8 cellular contexts compared by ENCODE assay signal in genomic region chr16:56637814-56638750, GRCh38. TPM values are rescaled to one million over a fixed set of nuclear protein-coding genes. Genes with fewer than 3 reads are reported as not detected.
A peak's percentile ranks its signal among the peaks of the same experiment; 100 is the strongest.
DNase-seq lines count a peak whose midpoint lies in the region; ATAC-seq and TF ChIP-seq lines count a peak whose summit lies in the region.

TSS of gene MT1A (plus strand) at chr16:56638666. CDS start at chr16:56638739, 73 bp downstream.

- peaks cover 49% of the 10 kb centered on the region for H3K27me3 ChIP-seq in effector memory CD4-positive, alpha-beta T cell (replicated peaks; ENCODE audit: control insufficient read depth, insufficient read depth, low read length, poor library complexity, severe bottlenecking)
- no peaks in the 10 kb centered on the region for H3K27me3 ChIP-seq in tibial artery
- no peaks in the 10 kb centered on the region for H3K27me3 ChIP-seq in WERI-Rb-1 (ENCODE audit: insufficient read depth, low read depth, severe bottlenecking)

- TF ChIP-seq CTCF in natural killer cell (IDR thresholded peaks at IDR 0.05), result no peak
- TF ChIP-seq CTCF in tibial artery (IDR thresholded peaks at IDR 0.05), result no peak
- TF ChIP-seq CTCF in WERI-Rb-1 (IDR thresholded peaks at IDR 0.05; ENCODE audit: low read depth, low read length), result no peak

- H3K27me3 Mint-ChIP-seq in natural killer cell treated with Interleukin-12 subunit alpha and Interleukin-12 subunit beta and Interleukin-15 and Interleukin-18, amount 100 ng/mL, for 72 hours, result peaks cover 48 to 66% of the 10 kb centered on the region in 2 donors
- peaks cover 69 to 70% of the 10 kb centered on the region in 2 donors for H3K27me3 Mint-ChIP-seq in natural killer cell (ENCODE audit: low read depth in 2 of 2)

- H3K27ac Mint-ChIP-seq in natural killer cell treated with Interleukin-12 subunit alpha and Interleukin-12 subunit beta and Interleukin-15 and Interleukin-18, amount 100 ng/mL, for 72 hours, result no peak within 1 kb of the TSS
- H3K27ac Mint-ChIP-seq in natural killer cell, result no peak within 1 kb of the TSS

- H3K4me3 ChIP-seq in effector memory CD4-positive, alpha-beta T cell (ENCODE audit: insufficient read depth, low read depth, low read length, poor library complexity, severe bottlenecking), result peak within 1 kb of the TSS; percentile 13
- H3K4me3 ChIP-seq in tibial artery (peak within 1 kb of the TSS; percentile 50 to 57), WERI-Rb-1 (ENCODE audit: low read depth, low read length) (no peak within 1 kb of the TSS)

- peaks cover 23% of the 10 kb centered on the region for H3K4me1 ChIP-seq in effector memory CD4-positive, alpha-beta T cell (ENCODE audit: control insufficient read depth, insufficient read depth, low read length, poor library complexity, severe bottlenecking)
- H3K4me1 ChIP-seq in tibial artery, result peaks cover 0 to 50% (median 31%) of the 10 kb centered on the region in 4 donors

- no peaks in the 10 kb centered on the region for H3K36me3 Mint-ChIP-seq in natural killer cell treated with Interleukin-12 subunit alpha and Interleukin-12 subunit beta and Interleukin-15 and Interleukin-18, amount 100 ng/mL, for 72 hours
- H3K36me3 Mint-ChIP-seq in natural killer cell, result no peaks in the 10 kb centered on the region

- H3K9me3 Mint-ChIP-seq in natural killer cell treated with Interleukin-12 subunit alpha and Interleukin-12 subunit beta and Interleukin-15 and Interleukin-18, amount 100 ng/mL, for 72 hours, result no peaks in the 10 kb centered on the region
- no peaks in the 10 kb centered on the region for H3K9me3 Mint-ChIP-seq in natural killer cell

- no peak within 1 kb of the TSS for H3K27ac ChIP-seq in effector memory CD4-positive, alpha-beta T cell (ENCODE audit: insufficient read depth, low read length, poor library complexity, severe bottlenecking)
- H3K27ac ChIP-seq in tibial artery (peak within 1 kb of the TSS; percentile 79 to 82), WERI-Rb-1 (no peak within 1 kb of the TSS)

- intact Hi-C loops in natural killer cell (cut with micrococcal nuclease), result no loop called here
- intact Hi-C loops in tibial artery (cut with DNase I; ENCODE audit: low total_unique reads), result no loop called here

- DNase-seq in natural killer cell treated with Interleukin-12 subunit alpha and Interleukin-12 subunit beta and Interleukin-15 and Interleukin-18, amount 100 ng/mL, for 72 hours (ENCODE audit: low spot score), result peak; percentile 78
- DNase-seq in natural killer cell (no peak), lung microvascular endothelial cell (ENCODE audit: low read depth in 2 of 2) (peak; percentile 48 to 52), tibial artery (peak; percentile 85 to 95), NCI-H1092 (lab: John Stamatoyannopoulos, UW) (no peak), WERI-Rb-1 (no peak)
- DNase-seq in effector memory CD4-positive, alpha-beta T cell, result no peak

- H3K4me3 Mint-ChIP-seq in natural killer cell treated with Interleukin-12 subunit alpha and Interleukin-12 subunit beta and Interleukin-15 and Interleukin-18, amount 100 ng/mL, for 72 hours, result peak within 1 kb of the TSS; percentile 61
- H3K4me3 Mint-ChIP-seq in natural killer cell, result no peak within 1 kb of the TSS

- peak; percentile 64 to 82 for ATAC-seq in natural killer cell treated with Interleukin-12 subunit alpha and Interleukin-12 subunit beta and Interleukin-15 and Interleukin-18, amount 100 ng/mL, for 72 hours
- ATAC-seq in natural killer cell (no peak), HG02763 (IDR thresholded peaks at IDR 0.05; ENCODE audit: unreplicated experiment) (no peak)

- no peaks in the 10 kb centered on the region for H3K9me3 ChIP-seq in effector memory CD4-positive, alpha-beta T cell (ENCODE audit: control insufficient read depth, low read length)
- no peaks in the 10 kb centered on the region for H3K9me3 ChIP-seq in tibial artery
- H3K9me3 ChIP-seq in WERI-Rb-1 (ENCODE audit: severe bottlenecking), result no peaks in the 10 kb centered on the region

- H3K36me3 ChIP-seq in effector memory CD4-positive, alpha-beta T cell (ENCODE audit: control insufficient read depth, insufficient read depth, low read length), result no peaks in the 10 kb centered on the region
- H3K36me3 ChIP-seq in tibial artery, result no peaks in the 10 kb centered on the region
- no peaks in the 10 kb centered on the region for H3K36me3 ChIP-seq in WERI-Rb-1

- H3K4me1 Mint-ChIP-seq in natural killer cell treated with Interleukin-12 subunit alpha and Interleukin-12 subunit beta and Interleukin-15 and Interleukin-18, amount 100 ng/mL, for 72 hours (ENCODE audit: low read depth in 2 of 2), result peaks cover 26 to 35% of the 10 kb centered on the region in 2 donors
- H3K4me1 Mint-ChIP-seq in natural killer cell, result peaks cover 13 to 14% of the 10 kb centered on the region in 2 donors

RNA-seq across cellular contexts. Expression of gene MT1A, which starts in this region (rescaled TPM):
- 10 to 100 TPM in 1 of 2 donors, 1 to 10 TPM in 1; 6.3 to 22.4 TPM for total RNA-seq in natural killer cell treated with Interleukin-12 subunit alpha and Interleukin-12 subunit beta and Interleukin-15 and Interleukin-18, amount 100 ng/mL, for 72 hours
- total RNA-seq in natural killer cell (not detected), lung microvascular endothelial cell (0.79 and 2.4 TPM in 2 replicates)

Comparison
In these comparisons a context has a peak if more than half of its experiments do, and no peak if none do; other contexts are left out.
1. ATAC-seq: peak in natural killer cell treated with Interleukin-12 subunit alpha and Interleukin-12 subunit beta and Interleukin-15 and Interleukin-18, amount 100 ng/mL, for 72 hours (2 of 2); none in natural killer cell (0 of 3) and HG02763 (single experiment).
2. DNase-seq: peak in natural killer cell treated with Interleukin-12 subunit alpha and Interleukin-12 subunit beta and Interleukin-15 and Interleukin-18, amount 100 ng/mL, for 72 hours (single experiment), lung microvascular endothelial cell (2 of 2) and tibial artery (2 of 2); none in natural killer cell (single experiment), effector memory CD4-positive, alpha-beta T cell (0 of 3), NCI-H1092 (single experiment) and WERI-Rb-1 (single experiment).
3. H3K27ac ChIP-seq: peak in tibial artery (2 of 2); none in effector memory CD4-positive, alpha-beta T cell (single experiment) and WERI-Rb-1 (single experiment).